In genomic region chr1:167526659-167527383, GRCh38 we compare ENCODE assay signal across 1 cellular context.
TF ChIP-seq lines count a peak whose summit lies in the region.

No MANE protein-coding gene starts in this region.

TF ChIP-seq in K562, 482 proteins besides CTCF, POLR2A, EP300 and RAD21 (continued from another document and continues in another):
- TF ChIP-seq TSHZ1 (CRISPR knock-in tag; IDR thresholded peaks at IDR 0.05) (no peak), PHB (CRISPR knock-in tag; IDR thresholded peaks at IDR 0.05) (no peak), XRCC4 (IDR thresholded peaks at IDR 0.05; ENCODE audit: extremely low read depth, insufficient read depth, insufficient read length) (no peak), FOXA3 (CRISPR knock-in tag; conservative IDR thresholded peaks at IDR 0.05 in 1 of 2, IDR thresholded peaks at IDR 0.05 in 1 of 2) (peak; percentile 68 to 82; a peak in 3 of 4 replicates), SAFB2 (IDR thresholded peaks at IDR 0.05; ENCODE audit: borderline replicate concordance, low read depth, low read length, severe bottlenecking) (no peak), ZFP36 (IDR thresholded peaks at IDR 0.05; ENCODE audit: low read depth, low read length, partially characterized antibody) (no peak), TAL1 (IDR thresholded peaks at IDR 0.05) (peak; percentile 82), ARID2 (IDR thresholded peaks at IDR 0.05) (no peak), HIVEP1 (CRISPR knock-in tag; IDR thresholded peaks at IDR 0.05) (no peak), ZNF668 (CRISPR knock-in tag; IDR thresholded peaks at IDR 0.05) (no peak), NCOR1 (IDR thresholded peaks at IDR 0.05) (peak; percentile 55), SMARCE1 (IDR thresholded peaks at IDR 0.05) (peak; percentile 61; the same call in 1 of the 2 replicates), TCF7L2 (IDR thresholded peaks at IDR 0.05; ENCODE audit: low read depth, low read length) (no peak), ZBTB5 (IDR thresholded peaks at IDR 0.05) (no peak), ZNF79 (CRISPR knock-in tag; IDR thresholded peaks at IDR 0.05; ENCODE audit: low read depth) (no peak), ZNF253 (CRISPR knock-in tag; conservative IDR thresholded peaks at IDR 0.05) (no peak), ZNF41 (CRISPR knock-in tag; conservative IDR thresholded peaks at IDR 0.05) (no peak), ZNF764 (CRISPR knock-in tag; IDR thresholded peaks at IDR 0.05; ENCODE audit: low read depth) (no peak), FOXM1 (IDR thresholded peaks at IDR 0.05; ENCODE audit: low read depth) (no peak), FOXM1 (CRISPR knock-in tag; IDR thresholded peaks at IDR 0.05; ENCODE audit: low read depth) (no peak), GABPA (tag; conservative IDR thresholded peaks at IDR 0.05; ENCODE audit: low read depth) (no peak), YY1 (IDR thresholded peaks at IDR 0.05; ENCODE audit: borderline replicate concordance in 1 of 3, control insufficient read depth in 1 of 3, extremely low read depth in 1 of 3, insufficient read depth in 3 of 3, insufficient read length in 1 of 3, insufficient replicate concordance in 2 of 3, low read depth in 1 of 3, low read length in 2 of 3) (no peak), ATF7 (IDR thresholded peaks at IDR 0.05) (no peak), ELF1 (tag; IDR thresholded peaks at IDR 0.05) (no peak), ZNF212 (CRISPR knock-in tag; IDR thresholded peaks at IDR 0.05) (peak; percentile 72; the same call in 1 of the 2 replicates), RB1 (IDR thresholded peaks at IDR 0.05; ENCODE audit: low read depth) (no peak), CXXC5 (CRISPR knock-in tag; IDR thresholded peaks at IDR 0.05) (no peak), MAZ (CRISPR knock-in tag; conservative IDR thresholded peaks at IDR 0.05 in 1 of 2, IDR thresholded peaks at IDR 0.05 in 1 of 2) (0 out of 4 replicates have a peak, but pooled peaks of 1 of the 2 experiments have one; percentile 8), E4F1 (CRISPR knock-in tag; IDR thresholded peaks at IDR 0.05; ENCODE audit: borderline replicate concordance) (no peak), CBX3 (IDR thresholded peaks at IDR 0.05; ENCODE audit: borderline replicate concordance in 1 of 2, low read length in 2 of 2) (no peak), SMARCA4 (IDR thresholded peaks at IDR 0.05) (peak; percentile 60), CBFA2T2 (conservative IDR thresholded peaks at IDR 0.05) (peak; percentile 45), NR3C1 (CRISPR knock-in tag; IDR thresholded peaks at IDR 0.05) (no peak), SMARCC2 (IDR thresholded peaks at IDR 0.05; ENCODE audit: low read depth) (peak; percentile 21; the same call in 1 of the 2 replicates), CBFA2T3 (IDR thresholded peaks at IDR 0.05) (peak; percentile 74), ZNF644 (tag; IDR thresholded peaks at IDR 0.05; ENCODE audit: low read depth) (no peak), TCF3 (CRISPR knock-in tag; IDR thresholded peaks at IDR 0.05) (peak; percentile 78), GATAD2A (IDR thresholded peaks at IDR 0.05) (no peak), ARID1B (IDR thresholded peaks at IDR 0.05) (peak; percentile 88), FOXK2 (conservative IDR thresholded peaks at IDR 0.05 in 1 of 2, IDR thresholded peaks at IDR 0.05 in 1 of 2; ENCODE audit: low read depth in 2 of 2) (peak in 1 of 2 experiments; percentile 45; a peak in 1 of 4 replicates), ZNF561 (CRISPR knock-in tag; conservative IDR thresholded peaks at IDR 0.05) (no peak), SOX6 (IDR thresholded peaks at IDR 0.05) (peak; percentile 36; the same call in 1 of the 2 replicates), PTRF (tag; IDR thresholded peaks at IDR 0.05) (no peak), DPF2 (IDR thresholded peaks at IDR 0.05) (peak; percentile 69; the same call in 1 of the 2 replicates), FOSL1 (tag; conservative IDR thresholded peaks at IDR 0.05) (peak; percentile 43), HBP1 (CRISPR knock-in tag; IDR thresholded peaks at IDR 0.05) (no peak), ZNF184 (CRISPR knock-in tag; IDR thresholded peaks at IDR 0.05) (no peak)
- TF ChIP-seq, protein P1, sequence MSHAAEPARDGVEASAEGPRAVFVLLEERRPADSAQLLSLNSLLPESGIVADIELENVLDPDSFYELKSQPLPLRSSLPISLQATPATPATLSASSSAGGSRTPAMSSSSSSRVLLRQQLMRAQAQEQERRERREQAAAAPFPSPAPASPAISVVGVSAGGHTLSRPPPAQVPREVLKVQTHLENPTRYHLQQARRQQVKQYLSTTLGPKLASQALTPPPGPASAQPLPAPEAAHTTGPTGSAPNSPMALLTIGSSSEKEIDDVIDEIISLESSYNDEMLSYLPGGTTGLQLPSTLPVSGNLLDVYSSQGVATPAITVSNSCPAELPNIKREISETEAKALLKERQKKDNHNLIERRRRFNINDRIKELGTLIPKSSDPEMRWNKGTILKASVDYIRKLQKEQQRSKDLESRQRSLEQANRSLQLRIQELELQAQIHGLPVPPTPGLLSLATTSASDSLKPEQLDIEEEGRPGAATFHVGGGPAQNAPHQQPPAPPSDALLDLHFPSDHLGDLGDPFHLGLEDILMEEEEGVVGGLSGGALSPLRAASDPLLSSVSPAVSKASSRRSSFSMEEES (CRISPR knock-in tag; IDR thresholded peaks at IDR 0.05) = no peak
- TF ChIP-seq, protein P2, sequence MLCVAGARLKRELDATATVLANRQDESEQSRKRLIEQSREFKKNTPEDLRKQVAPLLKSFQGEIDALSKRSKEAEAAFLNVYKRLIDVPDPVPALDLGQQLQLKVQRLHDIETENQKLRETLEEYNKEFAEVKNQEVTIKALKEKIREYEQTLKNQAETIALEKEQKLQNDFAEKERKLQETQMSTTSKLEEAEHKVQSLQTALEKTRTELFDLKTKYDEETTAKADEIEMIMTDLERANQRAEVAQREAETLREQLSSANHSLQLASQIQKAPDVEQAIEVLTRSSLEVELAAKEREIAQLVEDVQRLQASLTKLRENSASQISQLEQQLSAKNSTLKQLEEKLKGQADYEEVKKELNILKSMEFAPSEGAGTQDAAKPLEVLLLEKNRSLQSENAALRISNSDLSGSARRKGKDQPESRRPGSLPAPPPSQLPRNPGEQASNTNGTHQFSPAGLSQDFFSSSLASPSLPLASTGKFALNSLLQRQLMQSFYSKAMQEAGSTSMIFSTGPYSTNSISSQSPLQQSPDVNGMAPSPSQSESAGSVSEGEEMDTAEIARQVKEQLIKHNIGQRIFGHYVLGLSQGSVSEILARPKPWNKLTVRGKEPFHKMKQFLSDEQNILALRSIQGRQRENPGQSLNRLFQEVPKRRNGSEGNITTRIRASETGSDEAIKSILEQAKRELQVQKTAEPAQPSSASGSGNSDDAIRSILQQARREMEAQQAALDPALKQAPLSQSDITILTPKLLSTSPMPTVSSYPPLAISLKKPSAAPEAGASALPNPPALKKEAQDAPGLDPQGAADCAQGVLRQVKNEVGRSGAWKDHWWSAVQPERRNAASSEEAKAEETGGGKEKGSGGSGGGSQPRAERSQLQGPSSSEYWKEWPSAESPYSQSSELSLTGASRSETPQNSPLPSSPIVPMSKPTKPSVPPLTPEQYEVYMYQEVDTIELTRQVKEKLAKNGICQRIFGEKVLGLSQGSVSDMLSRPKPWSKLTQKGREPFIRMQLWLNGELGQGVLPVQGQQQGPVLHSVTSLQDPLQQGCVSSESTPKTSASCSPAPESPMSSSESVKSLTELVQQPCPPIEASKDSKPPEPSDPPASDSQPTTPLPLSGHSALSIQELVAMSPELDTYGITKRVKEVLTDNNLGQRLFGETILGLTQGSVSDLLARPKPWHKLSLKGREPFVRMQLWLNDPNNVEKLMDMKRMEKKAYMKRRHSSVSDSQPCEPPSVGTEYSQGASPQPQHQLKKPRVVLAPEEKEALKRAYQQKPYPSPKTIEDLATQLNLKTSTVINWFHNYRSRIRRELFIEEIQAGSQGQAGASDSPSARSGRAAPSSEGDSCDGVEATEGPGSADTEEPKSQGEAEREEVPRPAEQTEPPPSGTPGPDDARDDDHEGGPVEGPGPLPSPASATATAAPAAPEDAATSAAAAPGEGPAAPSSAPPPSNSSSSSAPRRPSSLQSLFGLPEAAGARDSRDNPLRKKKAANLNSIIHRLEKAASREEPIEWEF (CRISPR knock-in tag; IDR thresholded peaks at IDR 0.05) = no peak
- TF ChIP-seq, protein P3, sequence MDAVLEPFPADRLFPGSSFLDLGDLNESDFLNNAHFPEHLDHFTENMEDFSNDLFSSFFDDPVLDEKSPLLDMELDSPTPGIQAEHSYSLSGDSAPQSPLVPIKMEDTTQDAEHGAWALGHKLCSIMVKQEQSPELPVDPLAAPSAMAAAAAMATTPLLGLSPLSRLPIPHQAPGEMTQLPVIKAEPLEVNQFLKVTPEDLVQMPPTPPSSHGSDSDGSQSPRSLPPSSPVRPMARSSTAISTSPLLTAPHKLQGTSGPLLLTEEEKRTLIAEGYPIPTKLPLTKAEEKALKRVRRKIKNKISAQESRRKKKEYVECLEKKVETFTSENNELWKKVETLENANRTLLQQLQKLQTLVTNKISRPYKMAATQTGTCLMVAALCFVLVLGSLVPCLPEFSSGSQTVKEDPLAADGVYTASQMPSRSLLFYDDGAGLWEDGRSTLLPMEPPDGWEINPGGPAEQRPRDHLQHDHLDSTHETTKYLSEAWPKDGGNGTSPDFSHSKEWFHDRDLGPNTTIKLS (IDR thresholded peaks at IDR 0.05; ENCODE audit: borderline replicate concordance, low read depth) = no peak
- TF ChIP-seq, protein P4, sequence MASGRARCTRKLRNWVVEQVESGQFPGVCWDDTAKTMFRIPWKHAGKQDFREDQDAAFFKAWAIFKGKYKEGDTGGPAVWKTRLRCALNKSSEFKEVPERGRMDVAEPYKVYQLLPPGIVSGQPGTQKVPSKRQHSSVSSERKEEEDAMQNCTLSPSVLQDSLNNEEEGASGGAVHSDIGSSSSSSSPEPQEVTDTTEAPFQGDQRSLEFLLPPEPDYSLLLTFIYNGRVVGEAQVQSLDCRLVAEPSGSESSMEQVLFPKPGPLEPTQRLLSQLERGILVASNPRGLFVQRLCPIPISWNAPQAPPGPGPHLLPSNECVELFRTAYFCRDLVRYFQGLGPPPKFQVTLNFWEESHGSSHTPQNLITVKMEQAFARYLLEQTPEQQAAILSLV (tag; IDR thresholded peaks at IDR 0.05) = no peak
